9 cellular contexts compared by ENCODE assay signal in genomic region chr15:85010472-85011209, GRCh38. TPM values are rescaled to one million over a fixed set of nuclear protein-coding genes. Genes with fewer than 3 reads are reported as not detected.
A peak's percentile ranks its signal among the peaks of the same experiment; 100 is the strongest.
DNase-seq lines count a peak whose midpoint lies in the region; FAIRE-seq and TF ChIP-seq lines count a peak whose summit lies in the region.
"Had no signal": no experiment of that assay in that cellular context is flagged by ENCODE, and none has a peak within 500 bp of the region (broad histone marks: within the 10 kb centered on the region; RNA-seq: fewer than 3 reads in every experiment).

No MANE protein-coding gene starts in this region.

- H3K4me3 Mint-ChIP-seq in neural progenitor cell = no peak overlapping the region
- H3K4me3 Mint-ChIP-seq in T-helper 2 cell treated with Interferon-gamma antibody and Interleukin-4, amounts not matched to agents 5 μg/mL and 100 μg/mL, for 36 hours = no peak overlapping the region
- no peak overlapping the region for H3K4me3 Mint-ChIP-seq in activated T-helper 2 cell treated with anti-CD3 and anti-CD28 coated beads, Interferon-gamma antibody, Interleukin-2, Interleukin-4, amounts not matched to agents 10 μg/mL and 5 μg/mL and 100 μg/mL, durations not matched to agents 14 hours and 24 hours and 36 hours (ENCODE audit: low read depth)
- H3K4me3 Mint-ChIP-seq: WTC11 had no signal

- peaks cover 0 to 56% (median 0%) of the 10 kb centered on the region in 11 experiments; a peak in 10 of 22 replicates for H4K20me1 ChIP-seq in BLaER1 treated with 17β-estradiol and CSF1 and Interleukin-3, amounts not matched to agents 10 nM and 100 nM
- H4K20me1 ChIP-seq in neural progenitor cell (ENCODE audit: low read depth) = no peaks in the 10 kb centered on the region

- FAIRE-seq in endometrium (lab: Jason Lieb, UNC) = peak; percentile 72

- no peaks in the 10 kb centered on the region for H3F3A ChIP-seq in neural progenitor cell (ENCODE audit: low read depth)

- peak overlapping the region; percentile 28 to 83 (median 51) for H3K4me2 ChIP-seq in BLaER1 treated with 17β-estradiol and CSF1 and Interleukin-3, amounts not matched to agents 10 nM and 100 nM
- H3K4me2 ChIP-seq in neural progenitor cell = no peak overlapping the region

- H3K27me3 Mint-ChIP-seq in neural progenitor cell (ENCODE audit: insufficient read depth, low read depth) = peaks cover under 1% of the 10 kb centered on the region
- H3K27me3 Mint-ChIP-seq in T-helper 2 cell treated with Interferon-gamma antibody and Interleukin-4, amounts not matched to agents 5 μg/mL and 100 μg/mL, for 36 hours (ENCODE audit: low read depth) = no peaks in the 10 kb centered on the region
- no peaks in the 10 kb centered on the region for H3K27me3 Mint-ChIP-seq in activated T-helper 2 cell treated with anti-CD3 and anti-CD28 coated beads, Interferon-gamma antibody, Interleukin-2, Interleukin-4, amounts not matched to agents 10 μg/mL and 5 μg/mL and 100 μg/mL, durations not matched to agents 14 hours and 24 hours and 36 hours (ENCODE audit: low read depth)

- H3K27ac Mint-ChIP-seq in neural progenitor cell = no peak overlapping the region
- no peak overlapping the region for H3K27ac Mint-ChIP-seq in T-helper 2 cell treated with Interferon-gamma antibody and Interleukin-4, amounts not matched to agents 5 μg/mL and 100 μg/mL, for 36 hours
- no peak overlapping the region for H3K27ac Mint-ChIP-seq in activated T-helper 2 cell treated with anti-CD3 and anti-CD28 coated beads, Interferon-gamma antibody, Interleukin-2, Interleukin-4, amounts not matched to agents 10 μg/mL and 5 μg/mL and 100 μg/mL, durations not matched to agents 14 hours and 24 hours and 36 hours
- H3K27ac Mint-ChIP-seq: WTC11 had no signal

- peak; percentile 44 for TF ChIP-seq CTCF in neural progenitor cell (IDR thresholded peaks at IDR 0.05)

- H3K9me3 ChIP-seq in BLaER1 treated with 17β-estradiol and CSF1 and Interleukin-3, amounts not matched to agents 10 nM and 100 nM (replicated peaks in 1 of 11) = no peaks in the 10 kb centered on the region; a peak in 3 of 22 replicates
- H3K9me3 ChIP-seq in neural progenitor cell (ENCODE audit: low read depth) = no peaks in the 10 kb centered on the region

- H3K9me3 Mint-ChIP-seq in neural progenitor cell = no peaks in the 10 kb centered on the region
- H3K9me3 Mint-ChIP-seq in T-helper 2 cell treated with Interferon-gamma antibody and Interleukin-4, amounts not matched to agents 5 μg/mL and 100 μg/mL, for 36 hours = peaks cover 3% of the 10 kb centered on the region
- peaks cover 5% of the 10 kb centered on the region for H3K9me3 Mint-ChIP-seq in activated T-helper 2 cell treated with anti-CD3 and anti-CD28 coated beads, Interferon-gamma antibody, Interleukin-2, Interleukin-4, amounts not matched to agents 10 μg/mL and 5 μg/mL and 100 μg/mL, durations not matched to agents 14 hours and 24 hours and 36 hours
- H3K9me3 Mint-ChIP-seq: WTC11 had no signal

- DNase-seq in NAMALWA (ENCODE audit: low spot score) (peak; percentile 77), neural progenitor cell (ENCODE audit: low spot score) (peak; percentile 35), cortex of kidney (lab: John Stamatoyannopoulos, UW) (no peak), kidney glomerular epithelial cell (lab: John Stamatoyannopoulos, UW) (no peak)
- DNase-seq in T-helper 2 cell treated with Interferon-gamma antibody and Interleukin-4, amounts not matched to agents 5 μg/mL and 100 μg/mL, for 36 hours (ENCODE audit: low spot score) = no peak
- DNase-seq in activated T-helper 2 cell treated with anti-CD3 and anti-CD28 coated beads, Interferon-gamma antibody, Interleukin-2, Interleukin-4, amounts not matched to agents 10 μg/mL and 5 μg/mL and 100 μg/mL, durations not matched to agents 14 hours and 24 hours and 36 hours (ENCODE audit: low spot score) = no peak

- H3K27me3 ChIP-seq in BLaER1 treated with 17β-estradiol and CSF1 and Interleukin-3, amounts not matched to agents 10 nM and 100 nM = no peaks in the 10 kb centered on the region
- H3K27me3 ChIP-seq in neural progenitor cell = no peaks in the 10 kb centered on the region

- H3K4me1 ChIP-seq in BLaER1 treated with 17β-estradiol and CSF1 and Interleukin-3, amounts not matched to agents 10 nM and 100 nM = peaks cover 45 to 64% (median 51%) of the 10 kb centered on the region in 10 experiments
- peaks cover 9% of the 10 kb centered on the region for H3K4me1 ChIP-seq in neural progenitor cell

- peaks cover 3% of the 10 kb centered on the region for H3K4me1 Mint-ChIP-seq in neural progenitor cell
- H3K4me1 Mint-ChIP-seq in T-helper 2 cell treated with Interferon-gamma antibody and Interleukin-4, amounts not matched to agents 5 μg/mL and 100 μg/mL, for 36 hours (ENCODE audit: low read depth) = peaks cover 14% of the 10 kb centered on the region
- peaks cover 14% of the 10 kb centered on the region for H3K4me1 Mint-ChIP-seq in activated T-helper 2 cell treated with anti-CD3 and anti-CD28 coated beads, Interferon-gamma antibody, Interleukin-2, Interleukin-4, amounts not matched to agents 10 μg/mL and 5 μg/mL and 100 μg/mL, durations not matched to agents 14 hours and 24 hours and 36 hours (ENCODE audit: low read depth)

- no peak overlapping the region for H3K4me3 ChIP-seq in BLaER1 treated with 17β-estradiol and CSF1 and Interleukin-3, amounts not matched to agents 10 nM and 100 nM
- H3K4me3 ChIP-seq in neural progenitor cell = no peak overlapping the region

- H3K36me3 ChIP-seq in BLaER1 treated with 17β-estradiol and CSF1 and Interleukin-3, amounts not matched to agents 10 nM and 100 nM = no peaks in the 10 kb centered on the region
- H3K36me3 ChIP-seq in neural progenitor cell = no peaks in the 10 kb centered on the region

- peak overlapping the region in 4 of 11 experiments; percentile 0 to 10 (median 8); a peak in 2 of 22 replicates for H3K27ac ChIP-seq in BLaER1 treated with 17β-estradiol and CSF1 and Interleukin-3, amounts not matched to agents 10 nM and 100 nM
- no peak overlapping the region for H3K27ac ChIP-seq in neural progenitor cell

- no peak overlapping the region for H2AFZ ChIP-seq in neural progenitor cell (replicated peaks)

- H3K79me2 ChIP-seq in neural progenitor cell (ENCODE audit: low read depth) = no peaks in the 10 kb centered on the region

- no peaks in the 10 kb centered on the region for H3K36me3 Mint-ChIP-seq in neural progenitor cell
- no peaks in the 10 kb centered on the region for H3K36me3 Mint-ChIP-seq in T-helper 2 cell treated with Interferon-gamma antibody and Interleukin-4, amounts not matched to agents 5 μg/mL and 100 μg/mL, for 36 hours (ENCODE audit: low read depth)
- peaks cover 2% of the 10 kb centered on the region for H3K36me3 Mint-ChIP-seq in activated T-helper 2 cell treated with anti-CD3 and anti-CD28 coated beads, Interferon-gamma antibody, Interleukin-2, Interleukin-4, amounts not matched to agents 10 μg/mL and 5 μg/mL and 100 μg/mL, durations not matched to agents 14 hours and 24 hours and 36 hours (ENCODE audit: low read depth)
- H3K36me3 Mint-ChIP-seq: WTC11 had no signal

- intact Hi-C loops in activated T-helper 2 cell treated with anti-CD3 and anti-CD28 coated beads, Interferon-gamma antibody, Interleukin-2, Interleukin-4, amounts not matched to agents 10 μg/mL and 5 μg/mL and 100 μg/mL, durations not matched to agents 14 hours and 24 hours and 36 hours (cut with micrococcal nuclease) = no loop called here

- peak overlapping the region in 1 of 11 experiments; percentile 40; a peak in 1 of 22 replicates for H3K9ac ChIP-seq in BLaER1 treated with 17β-estradiol and CSF1 and Interleukin-3, amounts not matched to agents 10 nM and 100 nM
- H3K9ac ChIP-seq in neural progenitor cell = no peak overlapping the region

RNA-seq across cellular contexts. Expression of gene PDE8A, which starts 29.0 kb away (rescaled TPM):
- total RNA-seq in neural progenitor cell (ENCODE audit: low replicate concordance) = 9.0 and 11.4 TPM in 2 replicates
- total RNA-seq in activated T-helper 2 cell treated with anti-CD3 and anti-CD28 coated beads, Interferon-gamma antibody, Interleukin-2, Interleukin-4, amounts not matched to agents 10 μg/mL and 5 μg/mL and 100 μg/mL, durations not matched to agents 14 hours and 24 hours and 36 hours = 20.4 and 24.2 TPM in 2 replicates

Comparison
In these comparisons a context has a peak if more than half of its experiments do, and no peak if none do; other contexts are left out.
1. DNase-seq: peak in NAMALWA (single experiment) and neural progenitor cell (single experiment); none in T-helper 2 cell treated with Interferon-gamma antibody and Interleukin-4, amounts not matched to agents 5 μg/mL and 100 μg/mL, for 36 hours (single experiment), cortex of kidney (single experiment), kidney glomerular epithelial cell (single experiment) and activated T-helper 2 cell treated with anti-CD3 and anti-CD28 coated beads, Interferon-gamma antibody, Interleukin-2, Interleukin-4, amounts not matched to agents 10 μg/mL and 5 μg/mL and 100 μg/mL, durations not matched to agents 14 hours and 24 hours and 36 hours (single experiment).